ENCODE assay signal across 8 cellular contexts in genomic region chr17:59361386-59361785, GRCh38. TPM values are rescaled to one million over a fixed set of nuclear protein-coding genes. Genes with fewer than 3 reads are reported as not detected.
DNase-seq lines count a peak whose midpoint lies in the region; ATAC-seq and TF ChIP-seq lines count a peak whose summit lies in the region.
"Had no signal": no experiment of that assay in that cellular context is flagged by ENCODE, and none has a peak within 500 bp of the region (broad histone marks: within the 10 kb centered on the region; RNA-seq: fewer than 3 reads in every experiment).

No MANE protein-coding gene starts in this region.

- H3K4me1 ChIP-seq in esophagus muscularis mucosa, result peaks cover 95 to 100% (median 98%) of the 10 kb centered on the region in 4 donors

- peaks cover 88 to 90% (median 88%) of the 10 kb centered on the region in 3 donors for H3K4me1 Mint-ChIP-seq in T-cell
- H3K4me1 Mint-ChIP-seq in stimulated activated memory B cell treated with anti-CD40 and anti-IgM and Interleukin-4, amounts not matched to agents 10 μg/mL and 1 μg/mL and 100 μg/mL, for 72 hours, result peaks cover 85% of the 10 kb centered on the region

- CTCF ChIA-PET in T-cell (lab: Charles Lee), result no interaction called here

- H3K9me3 Mint-ChIP-seq in T-cell, result no peaks in the 10 kb centered on the region
- no peaks in the 10 kb centered on the region for H3K9me3 Mint-ChIP-seq in stimulated activated memory B cell treated with anti-CD40 and anti-IgM and Interleukin-4, amounts not matched to agents 10 μg/mL and 1 μg/mL and 100 μg/mL, for 72 hours

- peaks cover 29% of the 10 kb centered on the region for H3K36me3 Mint-ChIP-seq in T-cell
- peaks cover 29% of the 10 kb centered on the region for H3K36me3 Mint-ChIP-seq in stimulated activated memory B cell treated with anti-CD40 and anti-IgM and Interleukin-4, amounts not matched to agents 10 μg/mL and 1 μg/mL and 100 μg/mL, for 72 hours

- no peaks in the 10 kb centered on the region for H3K9me3 ChIP-seq in esophagus muscularis mucosa

- H3K27me3 Mint-ChIP-seq in T-cell, result no peaks in the 10 kb centered on the region
- no peaks in the 10 kb centered on the region for H3K27me3 Mint-ChIP-seq in stimulated activated memory B cell treated with anti-CD40 and anti-IgM and Interleukin-4, amounts not matched to agents 10 μg/mL and 1 μg/mL and 100 μg/mL, for 72 hours

- peak; percentile 72 for DNase-seq in H4 (ENCODE audit: low spot score)
- DNase-seq in T-cell, result no peak
- DNase-seq in esophagus muscularis mucosa (ENCODE audit: extremely low spot score), result no peak
- no peak for DNase-seq in HUDEP-2 (lab: John Stamatoyannopoulos, UW; ENCODE audit: unreplicated experiment in 76 of 76)
- DNase-seq in hypothalamus (lab: John Stamatoyannopoulos, UW), result no peak
- DNase-seq: NCI-H345 had no signal

- H3K4me3 ChIP-seq in esophagus muscularis mucosa, result no peak overlapping the region

- peaks cover 0 to 10% (median 1%) of the 10 kb centered on the region in 4 donors for H3K36me3 ChIP-seq in esophagus muscularis mucosa

- peak overlapping the region; percentile 12 to 58 (median 50) for H3K27ac ChIP-seq in esophagus muscularis mucosa (replicated peaks in 1 of 4)

- intact Hi-C loops in esophagus muscularis mucosa (cut with DNase I), result no loop called here

- H3K4me3 Mint-ChIP-seq in T-cell, result peak overlapping the region; percentile 66 to 81 (median 76)
- H3K4me3 Mint-ChIP-seq in stimulated activated memory B cell treated with anti-CD40 and anti-IgM and Interleukin-4, amounts not matched to agents 10 μg/mL and 1 μg/mL and 100 μg/mL, for 72 hours, result peak overlapping the region; percentile 40

- H3K27me3 ChIP-seq in esophagus muscularis mucosa, result no peaks in the 10 kb centered on the region

- 70% methylated on average over 3 of the region's 3 CpGs for WGBS in esophagus muscularis mucosa

- H3K27ac Mint-ChIP-seq in T-cell, result peak overlapping the region; percentile 98
- H3K27ac Mint-ChIP-seq in stimulated activated memory B cell treated with anti-CD40 and anti-IgM and Interleukin-4, amounts not matched to agents 10 μg/mL and 1 μg/mL and 100 μg/mL, for 72 hours, result peak overlapping the region; percentile 84

- POLR2A ChIA-PET in T-cell (lab: Charles Lee), result interaction anchor here in 1 of 2 donors (0.8 kb wide), 1 partner anchor 141 kb away, joined by 3 read pairs; no protein-coding TSS in a partner anchor

- no peak for TF ChIP-seq CTCF in esophagus muscularis mucosa (IDR thresholded peaks at IDR 0.05)

- ATAC-seq in T-cell (replicated peaks in 1 of 4) (no peak), GM19328 (IDR thresholded peaks at IDR 0.05; ENCODE audit: unreplicated experiment) (no peak)
- ATAC-seq in stimulated activated memory B cell treated with anti-CD40 and anti-IgM and Interleukin-4, amounts not matched to agents 10 μg/mL and 1 μg/mL and 100 μg/mL, for 72 hours, result no peak

- no peak for TF ChIP-seq EP300 in esophagus muscularis mucosa (IDR thresholded peaks at IDR 0.05)

- TF ChIP-seq POLR2A in esophagus muscularis mucosa (IDR thresholded peaks at IDR 0.05; ENCODE audit: low read depth), result no peak

RNA-seq across cellular contexts. Expression of gene YPEL2, which starts 29.9 kb away (rescaled TPM):
- 0.86 and 1.9 TPM in 2 replicates for total RNA-seq in H4 (2014; rRNA removed; shearing (Covaris generic))
- total RNA-seq in T-cell (10 to 100 TPM; 29.7 to 58.5 (median 52.0) TPM), esophagus muscularis mucosa (10 to 100 TPM; 27.7 to 62.9 (median 28.8) TPM)
